17 cellular contexts compared by ENCODE assay signal in genomic region chr10:31924833-31925232, GRCh38.
"Had no signal": no experiment of that assay in that cellular context is flagged by ENCODE, and none has a peak within 500 bp of the region (broad histone marks: within the 10 kb centered on the region; RNA-seq: fewer than 3 reads in every experiment).

No MANE protein-coding gene starts in this region.

- H3K9ac ChIP-seq: neural progenitor cell had no signal

- H3K4me3 ChIP-seq: body of pancreas, gastroesophageal sphincter, left ventricle myocardium inferior, neural progenitor cell, ovary, testis had no signal

- H3K9me3 Mint-ChIP-seq: neural progenitor cell; stimulated activated naive CD8-positive, alpha-beta T cell treated with anti-CD3 and anti-CD28 coated beads, Interleukin-15, amount 100 ng/mL, for 72 hours had no signal

- H3K4me2 ChIP-seq: neural progenitor cell had no signal

- H3K36me3 ChIP-seq: gastroesophageal sphincter, left ventricle myocardium inferior, neural progenitor cell, ovary had no signal

- ATAC-seq: body of pancreas; gastroesophageal sphincter; stimulated activated naive CD8-positive, alpha-beta T cell treated with anti-CD3 and anti-CD28 coated beads, Interleukin-15, amount 100 ng/mL, for 72 hours; T-helper 17 cell had no signal

- H3K9me3 ChIP-seq: body of pancreas, gastroesophageal sphincter, left ventricle myocardium inferior, ovary, testis had no signal

- H3K27ac Mint-ChIP-seq: neural progenitor cell; stimulated activated naive CD8-positive, alpha-beta T cell treated with anti-CD3 and anti-CD28 coated beads, Interleukin-15, amount 100 ng/mL, for 72 hours had no signal

- H3K27me3 ChIP-seq: body of pancreas, gastroesophageal sphincter, ovary, testis had no signal

- H2AFZ ChIP-seq: neural progenitor cell had no signal

- H3K4me3 Mint-ChIP-seq: neural progenitor cell, T-helper 17 cell had no signal

- H3K27me3 Mint-ChIP-seq: stimulated activated naive CD8-positive, alpha-beta T cell treated with anti-CD3 and anti-CD28 coated beads, Interleukin-15, amount 100 ng/mL, for 72 hours; T-helper 17 cell had no signal

- DNase-seq: activated effector memory CD4-positive, alpha-beta T cell treated with Interleukin-2 at 50 U/mL for 16 hours; amniotic stem cell; body of pancreas; central memory CD4-positive, alpha-beta T cell; cortex of kidney; effector CD8-positive, alpha-beta T cell; kidney; left ventricle myocardium inferior; mesendoderm; ovary; stimulated activated CD4-positive, alpha-beta T cell treated with anti-CD3 and anti-CD28 coated beads, Interleukin-15, amount 100 ng/mL, for 24 hours; stimulated activated CD4-positive, alpha-beta T cell treated with anti-CD3 and anti-CD28 coated beads, Interleukin-4, amount 100 ng/mL, for 4 hours; stimulated activated naive CD8-positive, alpha-beta T cell treated with anti-CD3 and anti-CD28 coated beads, Interleukin-15, amount 100 ng/mL, for 72 hours; T-helper 17 cell; testis had no signal

- H3K27ac ChIP-seq: gastroesophageal sphincter, left ventricle myocardium inferior, neural progenitor cell, ovary, testis had no signal
